In the genomic region with DNA sequence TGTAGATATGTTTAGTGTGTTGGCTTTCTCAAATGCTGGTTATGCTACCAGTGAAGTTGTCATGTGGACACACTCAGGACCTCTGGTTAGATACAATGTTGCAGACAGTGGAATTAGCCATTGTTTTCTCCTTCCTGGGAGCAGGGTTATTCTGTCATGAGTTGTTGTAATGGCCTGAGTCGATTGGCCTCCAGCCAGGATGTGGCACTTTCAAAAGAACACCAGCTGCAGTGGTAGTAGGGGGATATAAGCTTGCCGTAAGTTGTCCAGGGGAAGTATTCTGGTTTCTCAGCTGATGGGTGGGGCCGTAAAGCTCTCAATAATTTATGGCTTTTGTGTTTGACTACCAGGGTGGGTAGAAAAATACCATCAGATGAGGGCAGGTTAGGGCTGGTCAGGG, we compare ENCODE assay signal across 15 cellular contexts.
A peak's percentile ranks its signal among the peaks of the same experiment; 100 is the strongest.
DNase-seq lines count a peak whose midpoint lies in the region; ATAC-seq and TF ChIP-seq lines count a peak whose summit lies in the region.
"Had no signal": no experiment of that assay in that cellular context is flagged by ENCODE, and none has a peak within 500 bp of the region (broad histone marks: within the 10 kb centered on the region; RNA-seq: fewer than 3 reads in every experiment).

No MANE protein-coding gene starts in this region.

- TF ChIP-seq CTCF in foreskin fibroblast (IDR thresholded peaks at IDR 0.05; ENCODE audit: low read depth, low read length), result no peak
- no peak for TF ChIP-seq CTCF in heart left ventricle (IDR thresholded peaks at IDR 0.05)

- H3K4me1 ChIP-seq in heart left ventricle, result no peaks in the 10 kb centered on the region
- H3K4me1 ChIP-seq: BLaER1 had no signal

- H3K27ac ChIP-seq in heart left ventricle, result no peak overlapping the region
- H3K27ac ChIP-seq: 22Rv1, BLaER1, GM23248 had no signal

- H3K9me3 ChIP-seq in heart left ventricle, result peaks cover 0 to 24% (median 2%) of the 10 kb centered on the region in 12 donors

- H3K27me3 ChIP-seq in heart left ventricle, result no peaks in the 10 kb centered on the region
- H3K27me3 ChIP-seq: BLaER1 had no signal

- H3K4me3 ChIP-seq in foreskin fibroblast (ENCODE audit: low read depth in 1 of 2, low read length in 2 of 2) (no peak overlapping the region), heart left ventricle (no peak overlapping the region)
- H3K4me3 ChIP-seq: BLaER1, GM12878, GM23248 had no signal

- no peak for ATAC-seq in heart left ventricle
- ATAC-seq: GM12878, HCT116, HepG2 had no signal

- TF ChIP-seq POLR2A in heart left ventricle (IDR thresholded peaks at IDR 0.05), result no peak

- 68 to 76% (median 73%) methylated on average over 3 of the region's 3 CpGs for WGBS in heart left ventricle, 4 donors

- DNase-seq in DMS53 (lab: John Stamatoyannopoulos, UW), result peak; percentile 12
- DNase-seq in DMS53 treated with DMSO at 0.1 percent for 48 hours (lab: John Stamatoyannopoulos, UW; ENCODE audit: unreplicated experiment), result no peak
- DNase-seq in NCI-H748 (lab: John Stamatoyannopoulos, UW; ENCODE audit: unreplicated experiment), result peak; percentile 48
- DNase-seq in NCI-H748 treated with DMSO at 0.1 percent for 48 hours (lab: John Stamatoyannopoulos, UW), result no peak
- DNase-seq in SHP77 (lab: John Stamatoyannopoulos, UW), result peak; percentile 39 to 60
- no peak for DNase-seq in foreskin fibroblast
- DNase-seq in heart left ventricle, result no peak
- DNase-seq: CD8-positive, alpha-beta memory T cell; DMS79; GM23248 had no signal

- intact Hi-C loops in heart left ventricle (cut with DNase I), result no loop called here

- H3K36me3 ChIP-seq in heart left ventricle, result no peaks in the 10 kb centered on the region
- H3K36me3 ChIP-seq: BLaER1 had no signal

Comparison
In these comparisons a context has a peak if more than half of its experiments do, and no peak if none do; other contexts are left out.
1. DNase-seq: peak in DMS53 (single experiment), NCI-H748 (single experiment) and SHP77 (2 of 2); none in DMS53 treated with DMSO at 0.1 percent for 48 hours (single experiment), NCI-H748 treated with DMSO at 0.1 percent for 48 hours (single experiment), foreskin fibroblast (0 of 2) and heart left ventricle (0 of 5).